ENCODE assay signal across 9 cellular contexts in genomic region chr15:48940508-48940907, GRCh38. TPM values are rescaled to one million over a fixed set of nuclear protein-coding genes. Genes with fewer than 3 reads are reported as not detected.
DNase-seq lines count a peak whose midpoint lies in the region; ATAC-seq and TF ChIP-seq lines count a peak whose summit lies in the region.
"Had no signal": no experiment of that assay in that cellular context is flagged by ENCODE, and none has a peak within 500 bp of the region (broad histone marks: within the 10 kb centered on the region; RNA-seq: fewer than 3 reads in every experiment).

No MANE protein-coding gene starts in this region.

- H3K4me3 Mint-ChIP-seq in activated naive CD4-positive, alpha-beta T cell treated with anti-CD3 and anti-CD28 coated beads for 36 hours = no peak overlapping the region
- H3K4me3 Mint-ChIP-seq in activated CD4-positive, alpha-beta memory T cell treated with anti-CD3 and anti-CD28 coated beads for 36 hours = no peak overlapping the region
- no peak overlapping the region for H3K4me3 Mint-ChIP-seq in stimulated activated memory B cell treated with anti-CD40 and anti-IgM and Interleukin-4, amounts not matched to agents 10 μg/mL and 1 μg/mL and 100 μg/mL, for 72 hours
- no peak overlapping the region for H3K4me3 Mint-ChIP-seq in type B pancreatic cell
- H3K4me3 Mint-ChIP-seq in naive thymus-derived CD4-positive, alpha-beta T cell = no peak overlapping the region

- POLR2A ChIA-PET in activated CD4-positive, alpha-beta memory T cell treated with anti-CD3 and anti-CD28 coated beads for 36 hours (lab: Charles Lee) = interaction anchor here (0.9 to 2.0 kb wide), 2 partner anchors 23 to 60 kb away, joined by 3 to 6 read pairs; partner anchors contain the start of gene SHC4
- POLR2A ChIA-PET in naive thymus-derived CD4-positive, alpha-beta T cell (lab: Charles Lee) = no interaction called here

- H3K27me3 Mint-ChIP-seq in activated naive CD4-positive, alpha-beta T cell treated with anti-CD3 and anti-CD28 coated beads for 36 hours (ENCODE audit: low read depth) = peaks cover 23% of the 10 kb centered on the region
- H3K27me3 Mint-ChIP-seq in activated CD4-positive, alpha-beta memory T cell treated with anti-CD3 and anti-CD28 coated beads for 36 hours = peaks cover 22% of the 10 kb centered on the region
- H3K27me3 Mint-ChIP-seq in stimulated activated memory B cell treated with anti-CD40 and anti-IgM and Interleukin-4, amounts not matched to agents 10 μg/mL and 1 μg/mL and 100 μg/mL, for 72 hours = peaks cover 30% of the 10 kb centered on the region
- H3K27me3 Mint-ChIP-seq in type B pancreatic cell = no peaks in the 10 kb centered on the region
- H3K27me3 Mint-ChIP-seq in naive thymus-derived CD4-positive, alpha-beta T cell = peaks cover under 1 to 43% (median 20%) of the 10 kb centered on the region in 5 donors

- H3K36me3 ChIP-seq in naive thymus-derived CD4-positive, alpha-beta T cell (ENCODE audit: control insufficient read depth in 2 of 3, insufficient read depth in 3 of 3, low read length in 3 of 3) = no peaks in the 10 kb centered on the region
- H3K36me3 ChIP-seq: thoracic aorta had no signal

- H3K4me1 Mint-ChIP-seq in activated naive CD4-positive, alpha-beta T cell treated with anti-CD3 and anti-CD28 coated beads for 36 hours (ENCODE audit: low read depth) = peaks cover 3% of the 10 kb centered on the region
- H3K4me1 Mint-ChIP-seq in activated CD4-positive, alpha-beta memory T cell treated with anti-CD3 and anti-CD28 coated beads for 36 hours (ENCODE audit: low read depth) = peaks cover 15% of the 10 kb centered on the region
- peaks cover 7% of the 10 kb centered on the region for H3K4me1 Mint-ChIP-seq in stimulated activated memory B cell treated with anti-CD40 and anti-IgM and Interleukin-4, amounts not matched to agents 10 μg/mL and 1 μg/mL and 100 μg/mL, for 72 hours
- peaks cover 9% of the 10 kb centered on the region for H3K4me1 Mint-ChIP-seq in type B pancreatic cell (ENCODE audit: unreplicated experiment)
- peaks cover 0 to 12% (median 0%) of the 10 kb centered on the region in 7 donors for H3K4me1 Mint-ChIP-seq in naive thymus-derived CD4-positive, alpha-beta T cell

- H3K27me3 ChIP-seq in naive thymus-derived CD4-positive, alpha-beta T cell (ENCODE audit: control insufficient read depth in 2 of 2, insufficient read depth in 2 of 2, low read length in 2 of 2) = no peaks in the 10 kb centered on the region

- no peaks in the 10 kb centered on the region for H3K9me3 ChIP-seq in naive thymus-derived CD4-positive, alpha-beta T cell (ENCODE audit: control insufficient read depth in 2 of 3, low read length in 3 of 3)
- H3K9me3 ChIP-seq: thoracic aorta had no signal

- peaks cover 0 to 10% of the 10 kb centered on the region in 2 donors for H3K9me3 Mint-ChIP-seq in activated naive CD4-positive, alpha-beta T cell treated with anti-CD3 and anti-CD28 coated beads, Interleukin-2, amount 50 U/mL, for 72 hours
- H3K9me3 Mint-ChIP-seq in activated naive CD4-positive, alpha-beta T cell treated with anti-CD3 and anti-CD28 coated beads for 36 hours = no peaks in the 10 kb centered on the region
- no peaks in the 10 kb centered on the region for H3K9me3 Mint-ChIP-seq in activated CD4-positive, alpha-beta memory T cell treated with anti-CD3 and anti-CD28 coated beads for 36 hours
- no peaks in the 10 kb centered on the region for H3K9me3 Mint-ChIP-seq in stimulated activated memory B cell treated with anti-CD40 and anti-IgM and Interleukin-4, amounts not matched to agents 10 μg/mL and 1 μg/mL and 100 μg/mL, for 72 hours
- H3K9me3 Mint-ChIP-seq in type B pancreatic cell = no peaks in the 10 kb centered on the region
- peaks cover 0 to 9% (median 0%) of the 10 kb centered on the region in 11 donors for H3K9me3 Mint-ChIP-seq in naive thymus-derived CD4-positive, alpha-beta T cell

- intact Hi-C loops in activated naive CD4-positive, alpha-beta T cell treated with anti-CD3 and anti-CD28 coated beads for 36 hours (cut with micrococcal nuclease) = no loop called here
- intact Hi-C loops in activated CD4-positive, alpha-beta memory T cell treated with anti-CD3 and anti-CD28 coated beads for 36 hours (cut with micrococcal nuclease) = loop anchor here (1.0 to 5.0 kb wide), 3 partner anchors 11 to 63 kb away; partner anchors contain the start of gene EID1
- intact Hi-C loops in naive thymus-derived CD4-positive, alpha-beta T cell (cut with micrococcal nuclease) = no loop called here

- no peak overlapping the region for H3K27ac ChIP-seq in naive thymus-derived CD4-positive, alpha-beta T cell (ENCODE audit: low read depth, low read length)
- H3K27ac ChIP-seq: thoracic aorta had no signal

- peak; percentile 86 to 87 for ATAC-seq in activated naive CD4-positive, alpha-beta T cell treated with anti-CD3 and anti-CD28 coated beads, Interleukin-2, amount 50 U/mL, for 72 hours
- ATAC-seq in HG02885 (IDR thresholded peaks at IDR 0.05; ENCODE audit: poor library complexity, unreplicated experiment) = peak; percentile 95
- peak; percentile 72 for ATAC-seq in stimulated activated memory B cell treated with anti-CD40 and anti-IgM and Interleukin-4, amounts not matched to agents 10 μg/mL and 1 μg/mL and 100 μg/mL, for 72 hours
- no peak for ATAC-seq in naive thymus-derived CD4-positive, alpha-beta T cell

- no peak overlapping the region for H3K27ac Mint-ChIP-seq in activated naive CD4-positive, alpha-beta T cell treated with anti-CD3 and anti-CD28 coated beads, Interleukin-2, amount 50 U/mL, for 72 hours
- H3K27ac Mint-ChIP-seq in activated naive CD4-positive, alpha-beta T cell treated with anti-CD3 and anti-CD28 coated beads for 36 hours = no peak overlapping the region
- peak overlapping the region; percentile 42 for H3K27ac Mint-ChIP-seq in activated CD4-positive, alpha-beta memory T cell treated with anti-CD3 and anti-CD28 coated beads for 36 hours
- no peak overlapping the region for H3K27ac Mint-ChIP-seq in stimulated activated memory B cell treated with anti-CD40 and anti-IgM and Interleukin-4, amounts not matched to agents 10 μg/mL and 1 μg/mL and 100 μg/mL, for 72 hours
- no peak overlapping the region for H3K27ac Mint-ChIP-seq in type B pancreatic cell
- H3K27ac Mint-ChIP-seq in naive thymus-derived CD4-positive, alpha-beta T cell = peak overlapping the region in 1 of 9 donors; percentile 2

- CTCF ChIA-PET in activated naive CD4-positive, alpha-beta T cell treated with anti-CD3 and anti-CD28 coated beads for 36 hours (lab: Charles Lee) = interaction anchor here (1.1 kb wide), 1 partner anchor 35 kb away, joined by 4 read pairs; no protein-coding TSS in a partner anchor
- CTCF ChIA-PET in activated CD4-positive, alpha-beta memory T cell treated with anti-CD3 and anti-CD28 coated beads for 36 hours (lab: Charles Lee) = interaction anchor here (0.7 to 2.4 kb wide), 3 partner anchors 11 to 99 kb away, joined by 3 to 7 read pairs (median 3); no protein-coding TSS in a partner anchor
- CTCF ChIA-PET in naive thymus-derived CD4-positive, alpha-beta T cell (lab: Charles Lee) = no interaction called here

- H3K36me3 Mint-ChIP-seq in activated naive CD4-positive, alpha-beta T cell treated with anti-CD3 and anti-CD28 coated beads, Interleukin-2, amount 50 U/mL, for 72 hours = no peaks in the 10 kb centered on the region
- no peaks in the 10 kb centered on the region for H3K36me3 Mint-ChIP-seq in activated naive CD4-positive, alpha-beta T cell treated with anti-CD3 and anti-CD28 coated beads for 36 hours (ENCODE audit: low read depth)
- no peaks in the 10 kb centered on the region for H3K36me3 Mint-ChIP-seq in activated CD4-positive, alpha-beta memory T cell treated with anti-CD3 and anti-CD28 coated beads for 36 hours
- H3K36me3 Mint-ChIP-seq in stimulated activated memory B cell treated with anti-CD40 and anti-IgM and Interleukin-4, amounts not matched to agents 10 μg/mL and 1 μg/mL and 100 μg/mL, for 72 hours = no peaks in the 10 kb centered on the region
- no peaks in the 10 kb centered on the region for H3K36me3 Mint-ChIP-seq in type B pancreatic cell
- H3K36me3 Mint-ChIP-seq in naive thymus-derived CD4-positive, alpha-beta T cell = peaks cover 0 to 4% (median 0%) of the 10 kb centered on the region in 5 donors

- H3K4me1 ChIP-seq in naive thymus-derived CD4-positive, alpha-beta T cell (ENCODE audit: control insufficient read depth in 2 of 2, insufficient read depth in 2 of 2, low read length in 2 of 2) = no peaks in the 10 kb centered on the region

- H3K4me3 ChIP-seq in naive thymus-derived CD4-positive, alpha-beta T cell (ENCODE audit: low read length) = no peak overlapping the region
- H3K4me3 ChIP-seq: thoracic aorta had no signal

- DNase-seq in activated naive CD4-positive, alpha-beta T cell treated with anti-CD3 and anti-CD28 coated beads, Interleukin-2, amount 50 U/mL, for 72 hours (ENCODE audit: low spot score in 2 of 2) = no peak
- DNase-seq in activated naive CD4-positive, alpha-beta T cell treated with anti-CD3 and anti-CD28 coated beads for 36 hours = no peak
- peak; percentile 45 for DNase-seq in activated CD4-positive, alpha-beta memory T cell treated with anti-CD3 and anti-CD28 coated beads for 36 hours
- DNase-seq in NCI-H748 (lab: John Stamatoyannopoulos, UW; ENCODE audit: unreplicated experiment) (no peak), type B pancreatic cell (ENCODE audit: extremely low spot score, unreplicated experiment) (no peak)
- no peak for DNase-seq in naive thymus-derived CD4-positive, alpha-beta T cell

- no peak for TF ChIP-seq CTCF in type B pancreatic cell (conservative IDR thresholded peaks at IDR 0.05)

RNA-seq across cellular contexts. Expression of gene SHC4, which starts 23.2 kb away (rescaled TPM):
- total RNA-seq in activated naive CD4-positive, alpha-beta T cell treated with anti-CD3 and anti-CD28 coated beads, Interleukin-2, amount 50 U/mL, for 72 hours = 1 to 10 TPM in 1 of 2 donors, under 1 TPM in 1; 0.34 to 1.4 TPM
- under 1 TPM; 0.21 to 0.25 TPM for total RNA-seq in activated naive CD4-positive, alpha-beta T cell treated with anti-CD3 and anti-CD28 coated beads for 36 hours
- 1 to 10 TPM; 1.9 to 2.6 TPM for total RNA-seq in activated CD4-positive, alpha-beta memory T cell treated with anti-CD3 and anti-CD28 coated beads for 36 hours
- total RNA-seq in type B pancreatic cell (ENCODE audit: low replicate concordance) = 2.1 and 4.5 TPM in 2 replicates
- 1 to 10 TPM in 1 of 5 experiments, not detected in 4; 1.2 TPM for total RNA-seq in naive thymus-derived CD4-positive, alpha-beta T cell
- polyA plus RNA-seq in naive thymus-derived CD4-positive, alpha-beta T cell = not detected
